ENCODE assay signal across 7 cellular contexts in genomic region chr9:40992472-40992821, GRCh38.
DNase-seq lines count a peak whose midpoint lies in the region; ATAC-seq, FAIRE-seq and TF ChIP-seq lines count a peak whose summit lies in the region.
"Not testable (repeated sequence)": the region's sequence is repeated elsewhere in the genome, so short reads cannot be mapped to it uniquely, and the experiment has no call there.

No MANE protein-coding gene starts in this region.

- H2BK120ac ChIP-seq in H1 (replicated peaks; ENCODE audit: low read depth, low read length) = not testable (repeated sequence)

- H3K4me1 ChIP-seq in GM23248 (ENCODE audit: insufficient read depth) = peaks cover 20% of the 10 kb centered on the region
- not testable (repeated sequence) for H3K4me1 ChIP-seq in H1 (replicated peaks in 1 of 4; ENCODE audit: control insufficient read depth in 3 of 4, insufficient read depth in 4 of 4, low read length in 3 of 4); keratinocyte (ENCODE audit: control insufficient read depth, extremely low read depth, insufficient read depth, low read length); prostate gland (replicated peaks)

- WGBS in GM23248 (ENCODE audit: low coverage in 1 of 2, low lambda C conversion rate in 2 of 2, missing lambda C conversion rate in 2 of 2), 2 experiments = 8 to 11% methylated on average over 25 of the region's 25 CpGs
- WGBS in H1 (ENCODE audit: extremely low coverage in 1 of 2, insufficient coverage in 1 of 2, insufficient read length in 1 of 2, insufficient replicate concordance in 2 of 2, low coverage in 1 of 2, low lambda C conversion rate in 2 of 2, missing lambda C conversion rate in 1 of 2), 2 experiments = 55% methylated on average over 25 of the region's 25 CpGs; no CpG with 5 or more reads in 1 of the 2 experiments
- WGBS in prostate gland = 11% methylated on average over 25 of the region's 25 CpGs

- peak overlapping the region; percentile 94; the same call in 1 of the 2 replicates for H4K8ac ChIP-seq in H1 (ENCODE audit: extremely low read depth, insufficient read depth, low read length)

- H3K79me1 ChIP-seq in H1 (ENCODE audit: low read depth, low read length) = not testable (repeated sequence)

- H3F3A ChIP-seq in GM23248 (ENCODE audit: insufficient read depth) = not testable (repeated sequence)

- not testable (repeated sequence) for TF ChIP-seq CTCF in H1 (IDR thresholded peaks at IDR 0.05; ENCODE audit: control extremely low read depth in 1 of 3, insufficient read depth in 1 of 3, low read depth in 1 of 3, low read length in 3 of 3); keratinocyte (optimal IDR thresholded peaks at IDR 0.05 in 1 of 3, IDR thresholded peaks at IDR 0.05 in 1 of 3, conservative IDR thresholded peaks at IDR 0.05 in 1 of 3; ENCODE audit: extremely low read depth in 1 of 3, insufficient read depth in 2 of 3, low read length in 3 of 3); prostate gland (IDR thresholded peaks at IDR 0.05)

- not testable (repeated sequence) for H4K91ac ChIP-seq in H1 (replicated peaks; ENCODE audit: insufficient read length, low read length)

- H3K9me2 ChIP-seq in GM23248 (ENCODE audit: insufficient read depth) = not testable (repeated sequence)

- TF ChIP-seq RAD21 in H1 (IDR thresholded peaks at IDR 0.05 in 1 of 2, conservative IDR thresholded peaks at IDR 0.05 in 1 of 2; ENCODE audit: low read depth in 2 of 2, low read length in 2 of 2) = not testable (repeated sequence)

- H3K9me1 ChIP-seq in keratinocyte (ENCODE audit: control insufficient read depth, extremely low read depth, insufficient read depth, low read length) = not testable (repeated sequence)

- dilution Hi-C loops in keratinocyte (cut with MboI; ENCODE audit: extremely low pct_ligation_motif_present, low sequenced_read_pairs) = not testable (repeated sequence)

- intact Hi-C loops in prostate gland (cut with DNase I) = not testable (repeated sequence)

- not testable (repeated sequence) for H3K23ac ChIP-seq in H1 (ENCODE audit: insufficient read length)

- POLR2A ChIA-PET in H1 (lab: Charles Lee; ENCODE audit: partially characterized antibody) = not testable (repeated sequence)

- not testable (repeated sequence) for H4K20me1 ChIP-seq in GM23248 (ENCODE audit: insufficient read depth); H1 (replicated peaks in 1 of 2; ENCODE audit: control insufficient read depth in 1 of 2, insufficient read depth in 2 of 2, low read length in 2 of 2); keratinocyte (ENCODE audit: control insufficient read depth, extremely low read depth, insufficient read depth, low read length)

- CTCF ChIA-PET in H1 (lab: Charles Lee; ENCODE audit: partially characterized antibody) = not testable (repeated sequence)

- H2AFZ ChIP-seq in GM23248 = peak overlapping the region; percentile 93
- not testable (repeated sequence) for H2AFZ ChIP-seq in H1 (ENCODE audit: low read length)
- H2AFZ ChIP-seq in keratinocyte (ENCODE audit: control insufficient read depth, low read length) = peak overlapping the region; percentile 99

- H3K4ac ChIP-seq in H1 (replicated peaks; ENCODE audit: insufficient read length, low read depth, low read length) = not testable (repeated sequence)

- DNase-seq in GM23248; H1 (ENCODE audit: low read depth in 1 of 2, low spot score in 2 of 2); keratinocyte (ENCODE audit: low read depth, low spot score); prostate gland (ENCODE audit: low spot score): not testable (repeated sequence)
- DNase-seq in T-helper 9 cell = peak; percentile 42

- not testable (repeated sequence) for H3K9me3 ChIP-seq in GM23248 (ENCODE audit: low read depth); keratinocyte (ENCODE audit: control insufficient read depth, low read depth, low read length); prostate gland
- peaks cover 10 to 19% of the 10 kb centered on the region in 2 experiments; a peak in 3 of 4 replicates for H3K9me3 ChIP-seq in H1 (ENCODE audit: insufficient read depth in 2 of 2, low read depth in 1 of 2, low read length in 1 of 2)

- not testable (repeated sequence) for H3K23me2 ChIP-seq in H1 (ENCODE audit: low read depth, low read length)

- not testable (repeated sequence) for H2BK15ac ChIP-seq in H1 (ENCODE audit: low read length)

- TF ChIP-seq POLR2A in GM18505 (IDR thresholded peaks at IDR 0.05; ENCODE audit: borderline replicate concordance, extremely low read depth, insufficient read depth, insufficient read length); H1 (IDR thresholded peaks at IDR 0.05; ENCODE audit: control extremely low read depth in 1 of 2, low read depth in 2 of 2, low read length in 2 of 2); prostate gland (IDR thresholded peaks at IDR 0.05): not testable (repeated sequence)

- ATAC-seq in GM18505 (IDR thresholded peaks at IDR 0.05; ENCODE audit: unreplicated experiment) (peak; percentile 46), HG03460 (IDR thresholded peaks at IDR 0.05; ENCODE audit: unreplicated experiment) (peak; percentile 44)

- not testable (repeated sequence) for H3K56ac ChIP-seq in H1 (replicated peaks; ENCODE audit: insufficient read length, low read depth, low read length)

- not testable (repeated sequence) for H3K27me3 ChIP-seq in GM23248 (replicated peaks; ENCODE audit: insufficient read depth); H1 (replicated peaks in 1 of 4; ENCODE audit: control insufficient read depth in 3 of 4, extremely low read depth in 1 of 4, insufficient read depth in 3 of 4, low read length in 3 of 4); keratinocyte (ENCODE audit: control insufficient read depth, extremely low read depth, insufficient read depth, low read length); prostate gland (replicated peaks; ENCODE audit: insufficient read depth)

- H4K5ac ChIP-seq in H1 (ENCODE audit: insufficient read length, low read depth, low read length) = not testable (repeated sequence)

- H3K27ac ChIP-seq in GM23248 = peak overlapping the region; percentile 88
- H3K27ac ChIP-seq in H1 (ENCODE audit: low read depth, low read length) = peak overlapping the region; percentile 1; the same call in 1 of the 2 replicates
- peak overlapping the region; percentile 86 for H3K27ac ChIP-seq in keratinocyte (ENCODE audit: control insufficient read depth, insufficient read depth, low read length)
- peak overlapping the region; percentile 89 to 93 for H3K27ac ChIP-seq in prostate gland

- H3K18ac ChIP-seq in H1 (ENCODE audit: extremely low read depth, low read length) = not testable (repeated sequence)

- H3K4me2 ChIP-seq in GM23248 (ENCODE audit: unreplicated experiment) = peak overlapping the region; percentile 93
- H3K4me2 ChIP-seq in H1 (ENCODE audit: insufficient read depth in 1 of 2, low read depth in 2 of 2, low read length in 2 of 2) = peak overlapping the region; percentile 60 to 76; a peak in 3 of 4 replicates
- peak overlapping the region; percentile 58 for H3K4me2 ChIP-seq in keratinocyte (ENCODE audit: control insufficient read depth, extremely low read depth, insufficient read depth, low read depth, low read length)

- not testable (repeated sequence) for H2BK12ac ChIP-seq in H1 (ENCODE audit: low read depth, low read length)

- not testable (repeated sequence) for H3K36me3 ChIP-seq in GM23248 (ENCODE audit: low read depth); H1 (ENCODE audit: control insufficient read depth in 2 of 4, insufficient read depth in 4 of 4, low read length in 3 of 4); keratinocyte (ENCODE audit: control insufficient read depth in 2 of 2, extremely low read depth in 1 of 2, insufficient read depth in 2 of 2, low read length in 2 of 2); prostate gland

- H3K79me2 ChIP-seq in GM23248 (ENCODE audit: insufficient read depth) = peaks cover 44% of the 10 kb centered on the region
- not testable (repeated sequence) for H3K79me2 ChIP-seq in H1 (ENCODE audit: control insufficient read depth in 1 of 2, insufficient read depth in 2 of 2, low read length in 2 of 2); keratinocyte (ENCODE audit: control insufficient read depth, insufficient read depth, low read length)

- peak overlapping the region; percentile 94 for H3K9ac ChIP-seq in GM23248
- H3K9ac ChIP-seq in H1 (replicated peaks in 1 of 4; ENCODE audit: extremely low read depth in 1 of 4, low read depth in 3 of 4, low read length in 3 of 4) = peak overlapping the region; percentile 39 to 83 (median 54)
- peak overlapping the region; percentile 88 for H3K9ac ChIP-seq in keratinocyte (ENCODE audit: control insufficient read depth, extremely low read depth, insufficient read depth, low read length)

- H3K4me3 ChIP-seq in GM23248 (peak overlapping the region; percentile 99), H1 (ENCODE audit: extremely low read depth in 1 of 4, insufficient read depth in 2 of 4, low read depth in 3 of 4, low read length in 4 of 4) (peak overlapping the region; percentile 64 to 86 (median 76)), keratinocyte (ENCODE audit: control insufficient read depth in 2 of 3, extremely low read depth in 1 of 3, insufficient read depth in 2 of 3, low read depth in 1 of 3, low read length in 3 of 3) (peak overlapping the region; percentile 90 to 96 (median 96)), prostate gland (peak overlapping the region; percentile 88 to 92)

- H2AK5ac ChIP-seq in H1 (ENCODE audit: low read depth, low read length) = not testable (repeated sequence)

- H2BK20ac ChIP-seq in H1 (ENCODE audit: low read length) = not testable (repeated sequence)

- FAIRE-seq in H1 (lab: Jason Lieb, UNC); keratinocyte (lab: Jason Lieb, UNC): not testable (repeated sequence)

- H3K14ac ChIP-seq in H1 (ENCODE audit: insufficient read length) = not testable (repeated sequence)

- in situ Hi-C loops in GM23248 (cut with MboI) = not testable (repeated sequence)

- not testable (repeated sequence) for TF ChIP-seq EP300 in H1 (IDR thresholded peaks at IDR 0.05; ENCODE audit: borderline replicate concordance in 1 of 2, low read depth in 2 of 2, low read length in 2 of 2)

- H2BK5ac ChIP-seq in H1 (ENCODE audit: low read depth, low read length) = not testable (repeated sequence)

Comparison
In these comparisons a context has a peak if more than half of its experiments do, and no peak if none do; other contexts are left out.
1. H3K27ac ChIP-seq: peak in every context shown above with its lines; median percentile 91 in prostate gland; 88 in GM23248; 86 in keratinocyte; 1 in H1.